In genomic region chr4:109879081-109879480, GRCh38 we compare ENCODE assay signal across 1 cellular context.
TF ChIP-seq lines count a peak whose summit lies in the region.

No MANE protein-coding gene starts in this region.

TF ChIP-seq in H1, 55 proteins besides CTCF, POLR2A, EP300 and RAD21:
- no peak for TF ChIP-seq HDAC2 (IDR thresholded peaks at IDR 0.05; ENCODE audit: borderline replicate concordance in 1 of 2, low read depth in 2 of 2, low read length in 2 of 2)
- TF ChIP-seq USF2 (IDR thresholded peaks at IDR 0.05; ENCODE audit: low read length), result no peak
- TF ChIP-seq TEAD4 (IDR thresholded peaks at IDR 0.05; ENCODE audit: low read depth, low read length), result no peak
- no peak for TF ChIP-seq RXRA (IDR thresholded peaks at IDR 0.05; ENCODE audit: insufficient read depth, low read depth, low read length)
- TF ChIP-seq JUN (IDR thresholded peaks at IDR 0.05; ENCODE audit: low read depth, low read length), result no peak
- no peak for TF ChIP-seq GTF2F1 (IDR thresholded peaks at IDR 0.05; ENCODE audit: borderline replicate concordance, low read depth, low read length)
- TF ChIP-seq FOSL1 (IDR thresholded peaks at IDR 0.05; ENCODE audit: insufficient read depth, low read depth, low read length), result no peak
- no peak for TF ChIP-seq TAF7 (optimal IDR thresholded peaks at IDR 0.05; ENCODE audit: borderline replicate concordance, low read depth, low read length)
- TF ChIP-seq CHD7 (IDR thresholded peaks at IDR 0.05; ENCODE audit: insufficient replicate concordance, low read length), result no peak
- no peak for TF ChIP-seq CHD2 (IDR thresholded peaks at IDR 0.05; ENCODE audit: low read length)
- TF ChIP-seq EZH2 (IDR thresholded peaks at IDR 0.05; ENCODE audit: low read depth, low read length, severe bottlenecking), result no peak
- TF ChIP-seq TAF1 (IDR thresholded peaks at IDR 0.05; ENCODE audit: low read depth, low read length), result no peak
- no peak for TF ChIP-seq CHD1 (IDR thresholded peaks at IDR 0.05; ENCODE audit: low read depth, low read length)
- no peak for TF ChIP-seq GABPA (IDR thresholded peaks at IDR 0.05; ENCODE audit: borderline replicate concordance, insufficient read depth, low read length)
- TF ChIP-seq POLR2AphosphoS5 (IDR thresholded peaks at IDR 0.05; ENCODE audit: low read depth, low read length), result no peak
- no peak for TF ChIP-seq CBX8 (IDR thresholded peaks at IDR 0.05; ENCODE audit: borderline replicate concordance, low read depth, low read length)
- TF ChIP-seq ATF3 (IDR thresholded peaks at IDR 0.05; ENCODE audit: insufficient read depth, low read depth, low read length), result no peak
- TF ChIP-seq CTBP2 (IDR thresholded peaks at IDR 0.05; ENCODE audit: borderline replicate concordance, insufficient read depth, insufficient read length, low read length), result no peak
- no peak for TF ChIP-seq SP1 (IDR thresholded peaks at IDR 0.05; ENCODE audit: low read depth, low read length)
- no peak for TF ChIP-seq HDAC6 (IDR thresholded peaks at IDR 0.05; ENCODE audit: low read depth, low read length)
TF ChIP-seq in H1: peak in this region for 0.
